ENCODE assay signal across 9 cellular contexts in the genomic region with DNA sequence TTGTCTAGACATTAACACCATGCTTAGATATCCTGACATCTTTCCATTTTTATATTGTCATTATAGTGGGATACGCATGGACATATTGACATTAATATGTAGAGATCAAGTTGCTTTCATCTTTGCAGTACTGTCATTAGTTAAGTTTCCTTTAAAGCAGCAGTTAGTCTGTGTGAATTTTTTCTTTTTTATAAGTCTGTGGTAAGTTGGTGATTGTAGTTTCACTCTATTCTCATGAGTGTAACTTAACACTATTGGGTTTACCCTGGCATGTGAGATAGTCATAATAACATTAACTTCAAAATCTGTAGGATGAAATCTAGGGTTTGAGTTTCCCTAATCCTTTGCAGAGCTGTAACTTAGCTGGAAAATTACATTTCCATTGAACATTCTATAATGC.
"Had no signal": no experiment of that assay in that cellular context is flagged by ENCODE, and none has a peak within 500 bp of the region (broad histone marks: within the 10 kb centered on the region; RNA-seq: fewer than 3 reads in every experiment).

No MANE protein-coding gene starts in this region.

- H3K27me3 Mint-ChIP-seq: IgD-negative memory B cell had no signal

- H3K4me3 ChIP-seq: GM23338 had no signal

- H3K4me1 Mint-ChIP-seq: GM23338, H9 had no signal

- H3K36me3 Mint-ChIP-seq: IgD-negative memory B cell had no signal

- H3K4me3 Mint-ChIP-seq: GM23338, H9, IgD-negative memory B cell had no signal

- H3K27ac ChIP-seq: HL-60 had no signal

- H3K27ac Mint-ChIP-seq: GM23338, H9, IgD-negative memory B cell had no signal

- ATAC-seq: GM23338, HepG2 had no signal

- DNase-seq: H9, HCEC 1CT, KBM-7 had no signal

- H2AFZ ChIP-seq: GM23338 had no signal

- H3K9me3 Mint-ChIP-seq: GM23338, H9, IgD-negative memory B cell had no signal

- H3K4me2 ChIP-seq: GM23338 had no signal

- FAIRE-seq: H1, H54, HepG2 had no signal
